2 cellular contexts compared by ENCODE assay signal in the genomic region with DNA sequence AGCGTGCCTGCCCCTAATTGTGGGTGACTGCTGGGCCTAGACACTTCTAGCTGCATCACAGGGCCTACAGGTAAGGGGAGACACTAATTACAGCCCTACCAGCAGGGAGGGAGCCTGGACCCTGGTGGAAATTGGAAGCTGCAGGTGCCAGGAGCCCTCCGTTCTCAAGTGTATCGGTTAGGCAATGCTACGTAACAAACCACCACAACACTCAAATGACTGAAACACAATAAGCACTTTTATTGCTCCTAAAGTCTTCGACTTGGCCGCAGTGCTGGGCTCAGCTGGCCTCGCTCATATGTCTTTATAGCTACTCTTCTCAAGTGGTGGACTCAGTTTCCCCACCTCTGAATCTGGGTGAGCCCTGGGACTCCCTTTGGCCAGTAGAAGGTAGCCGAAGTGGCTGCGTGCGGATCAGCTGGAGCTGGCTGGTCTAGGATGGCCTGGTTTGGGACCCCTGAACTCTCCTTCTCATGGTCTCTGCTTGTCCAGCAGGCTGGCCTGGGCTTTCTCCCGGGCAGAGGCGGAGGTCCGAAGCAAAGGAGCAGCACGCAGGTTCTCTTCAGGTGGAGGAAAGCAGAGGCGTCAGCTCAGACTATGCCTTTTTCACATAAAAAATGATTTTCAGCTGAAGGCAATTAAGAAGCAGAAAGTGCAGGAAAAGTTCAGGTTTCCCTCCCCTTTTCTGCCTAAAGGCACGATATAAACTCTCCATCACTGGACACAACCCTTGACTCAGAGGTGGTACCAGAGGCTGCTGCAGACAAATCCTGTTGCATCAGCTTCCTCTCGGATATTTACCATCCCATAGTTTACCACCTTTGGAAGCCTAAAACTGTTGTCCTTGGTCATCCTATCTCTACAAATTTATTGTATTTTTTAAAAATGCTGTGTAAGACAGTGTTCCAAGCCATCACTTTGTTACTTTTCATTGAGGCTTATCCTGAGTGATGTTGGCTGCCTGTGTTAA.
TF ChIP-seq lines count a peak whose summit lies in the region.

No MANE protein-coding gene starts in this region.

TF ChIP-seq in HEK293, 187 proteins besides CTCF, POLR2A, EP300 and RAD21 (continued from another document):
- TF ChIP-seq ZNF362 (tag by site-specific recombination; IDR thresholded peaks at IDR 0.05): no peak
- no peak for TF ChIP-seq ZSCAN18 (tag by site-specific recombination; IDR thresholded peaks at IDR 0.05)

TF ChIP-seq in IMR-90, 13 proteins besides CTCF, POLR2A, EP300 and RAD21 (continued from another document):
- TF ChIP-seq USF2 (IDR thresholded peaks at IDR 0.05; ENCODE audit: low read depth, low read length) (no peak), SMC3 (IDR thresholded peaks at IDR 0.05; ENCODE audit: low read depth, low read length) (no peak)
